ENCODE assay signal across 7 cellular contexts in the genomic region with DNA sequence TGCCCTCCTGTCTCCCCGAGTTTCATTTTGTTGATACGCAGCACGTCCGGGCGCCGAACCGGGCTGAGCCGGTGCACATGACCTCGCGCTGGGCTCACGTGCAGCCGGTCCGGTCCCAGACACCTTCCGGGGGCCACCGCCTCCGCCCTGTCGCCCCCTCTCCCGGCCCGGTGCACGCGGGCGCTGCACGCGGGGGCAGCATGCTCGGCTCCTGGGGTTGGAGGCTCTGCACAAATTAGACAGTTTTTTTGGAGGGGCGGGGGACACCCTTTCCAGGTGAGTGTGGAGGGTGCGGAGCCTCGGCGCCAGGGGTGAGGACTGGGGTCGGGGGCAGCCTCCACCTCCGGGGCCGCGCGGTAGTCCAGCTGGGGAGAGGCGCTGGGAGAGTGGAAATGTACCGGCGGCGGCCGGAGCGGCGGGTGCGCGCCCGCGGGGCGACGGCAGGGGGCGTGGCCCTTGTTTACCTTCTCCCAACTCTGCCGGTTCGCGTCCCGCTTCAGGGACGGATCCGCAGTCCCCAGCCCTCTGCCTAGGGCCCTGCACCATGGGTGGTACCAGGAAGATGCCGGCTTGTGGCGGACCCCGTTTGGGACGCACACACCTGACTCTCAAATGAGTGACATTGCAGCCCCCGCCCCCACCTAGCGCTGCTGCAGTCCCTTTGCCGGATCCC. TPM values are rescaled to one million over a fixed set of nuclear protein-coding genes. Genes with fewer than 3 reads are reported as not detected.
DNase-seq lines count a peak whose midpoint lies in the region; ATAC-seq and TF ChIP-seq lines count a peak whose summit lies in the region.

No MANE protein-coding gene starts in this region.

- peak overlapping the region; percentile 85 for H3K4me3 Mint-ChIP-seq in WTC11

- no peak; the same call in 1 of the 2 replicates for ATAC-seq in WTC11

- H3K36me3 Mint-ChIP-seq in WTC11 = no peaks in the 10 kb centered on the region

- no peaks in the 10 kb centered on the region for H3K27me3 Mint-ChIP-seq in WTC11 (ENCODE audit: low read depth)

- H3K4me1 ChIP-seq in HEK293 (ENCODE audit: control insufficient read depth, insufficient read depth, low read length) = peaks cover 4% of the 10 kb centered on the region

- no peaks in the 10 kb centered on the region for H3K9me3 ChIP-seq in HEK293 (ENCODE audit: control insufficient read depth, insufficient read depth, low read depth, low read length)

- H3K9me3 Mint-ChIP-seq in WTC11 = no peaks in the 10 kb centered on the region

- CTCF ChIA-PET in HEK293 (lab: Yijun Ruan, JAX) = interaction anchor here (0.6 to 2.6 kb wide), 17 partner anchors 20 to 168 kb away, joined by 3 to 17 read pairs (median 4); a partner anchor contains a TSS
- CTCF ChIA-PET in WTC11 (lab: Charles Lee) = interaction anchor here (0.6 to 6.6 kb wide), 34 partner anchors 10 to 397 kb away, joined by 3 to 54 read pairs (median 6); a partner anchor contains a TSS

- TF ChIP-seq CTCF in GM12864 (IDR thresholded peaks at IDR 0.05; ENCODE audit: low read depth, low read length, missing control alignments) = peak; percentile 39
- peak; percentile 92 for TF ChIP-seq CTCF in HEK293 (tag by site-specific recombination; IDR thresholded peaks at IDR 0.05)
- TF ChIP-seq CTCF in WTC11 (IDR thresholded peaks at IDR 0.05) = peak; percentile 46
- TF ChIP-seq CTCF in choroid plexus epithelial cell (conservative IDR thresholded peaks at IDR 0.05; ENCODE audit: low read depth, low read length) = peak; percentile 23

- peak overlapping the region; percentile 91; the same call in 1 of the 2 replicates for H3K27ac Mint-ChIP-seq in WTC11

- H3K36me3 ChIP-seq in HEK293 (ENCODE audit: control insufficient read depth in 2 of 2, insufficient read depth in 1 of 2, low read length in 2 of 2) = no peaks in the 10 kb centered on the region

- H3K4me3 ChIP-seq in GM12864 (ENCODE audit: low read depth, low read length) = peak overlapping the region; percentile 90
- peak overlapping the region; percentile 69 for H3K4me3 ChIP-seq in HEK293 (ENCODE audit: low read depth, low read length)
- peak overlapping the region; percentile 86 for H3K4me3 ChIP-seq in choroid plexus epithelial cell (ENCODE audit: low read depth, low read length)

- POLR2A ChIA-PET in HEK293 (lab: Yijun Ruan, JAX) (interaction anchor here (0.6 to 5.6 kb wide), 8 partner anchors 15 to 380 kb away, joined by 3 to 39 read pairs (median 8); a partner anchor contains a TSS), WTC11 (lab: Charles Lee) (interaction anchor here (0.9 to 5.8 kb wide), 12 partner anchors 13 to 155 kb away, joined by 4 to 58 read pairs (median 6); a partner anchor contains a TSS)

- no peak for DNase-seq in GM12864 (ENCODE audit: low read depth)
- peak; percentile 83 for DNase-seq in NAMALWA (ENCODE audit: low spot score)
- peak; percentile 88 for DNase-seq in WTC11 (ENCODE audit: low spot score)
- DNase-seq in choroid plexus epithelial cell (ENCODE audit: low read depth) = peak; percentile 73
- peak; percentile 72 for DNase-seq in left kidney (ENCODE audit: low read depth, low spot score)
- DNase-seq in stimulated activated CD4-positive, alpha-beta T cell treated with anti-CD3 and anti-CD28 coated beads, Interleukin-1b, Interleukin-23, amount 100 ng/mL, for 48 hours = peak; percentile 86

- peaks cover 51% of the 10 kb centered on the region for H3K4me1 Mint-ChIP-seq in WTC11

- H3K27ac ChIP-seq in HEK293 (ENCODE audit: extremely low read depth, low read depth, low read length) = peak overlapping the region; percentile 65; the same call in 1 of the 2 replicates

TF ChIP-seq in HEK293, 187 proteins besides CTCF, POLR2A, EP300 and RAD21 (continues in another document):
- no peak for TF ChIP-seq ZNF394 (tag by site-specific recombination; IDR thresholded peaks at IDR 0.05; ENCODE audit: borderline replicate concordance)
- TF ChIP-seq ZNF76 (tag by site-specific recombination; IDR thresholded peaks at IDR 0.05; ENCODE audit: borderline replicate concordance, low read depth) = peak; percentile 28; the same call in 1 of the 2 replicates
- TF ChIP-seq ZNF654 (tag by site-specific recombination; IDR thresholded peaks at IDR 0.05; ENCODE audit: low read depth) = no peak
- TF ChIP-seq ZSCAN16 (tag by site-specific recombination; IDR thresholded peaks at IDR 0.05) = no peak; the same call in 1 of the 2 replicates
- TF ChIP-seq ZBTB8A (tag by site-specific recombination; IDR thresholded peaks at IDR 0.05) = peak; percentile 92
- no peak for TF ChIP-seq ZNF266 (tag by site-specific recombination; IDR thresholded peaks at IDR 0.05; ENCODE audit: low read depth)
- no peak for TF ChIP-seq PRDM1 (tag by site-specific recombination; IDR thresholded peaks at IDR 0.05)
- TF ChIP-seq ZNF600 (tag by site-specific recombination; IDR thresholded peaks at IDR 0.05) = no peak
- no peak for TF ChIP-seq TRIM28 (IDR thresholded peaks at IDR 0.05; ENCODE audit: borderline replicate concordance, low read length)
- no peak for TF ChIP-seq ZNF596 (tag by site-specific recombination; IDR thresholded peaks at IDR 0.05)
- no peak for TF ChIP-seq ZNF37A (tag by site-specific recombination; IDR thresholded peaks at IDR 0.05)
- no peak for TF ChIP-seq ZNF670 (tag by site-specific recombination; IDR thresholded peaks at IDR 0.05; ENCODE audit: low read depth)
- peak; percentile 99 for TF ChIP-seq KLF9 (tag by site-specific recombination; IDR thresholded peaks at IDR 0.05; ENCODE audit: low read depth)
- TF ChIP-seq, protein P1, sequence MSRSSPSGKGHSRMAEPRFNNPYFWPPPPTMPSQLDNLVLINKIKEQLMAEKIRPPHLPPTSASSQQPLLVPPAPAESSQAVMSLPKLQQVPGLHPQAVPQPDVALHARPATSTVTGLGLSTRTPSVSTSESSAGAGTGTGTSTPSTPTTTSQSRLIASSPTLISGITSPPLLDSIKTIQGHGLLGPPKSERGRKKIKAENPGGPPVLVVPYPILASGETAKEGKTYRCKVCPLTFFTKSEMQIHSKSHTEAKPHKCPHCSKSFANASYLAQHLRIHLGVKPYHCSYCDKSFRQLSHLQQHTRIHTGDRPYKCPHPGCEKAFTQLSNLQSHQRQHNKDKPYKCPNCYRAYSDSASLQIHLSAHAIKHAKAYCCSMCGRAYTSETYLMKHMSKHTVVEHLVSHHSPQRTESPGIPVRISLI (tag by site-specific recombination; IDR thresholded peaks at IDR 0.05) = no peak
- TF ChIP-seq ZNF677 (tag by site-specific recombination; IDR thresholded peaks at IDR 0.05) = 0 out of 2 replicates have a peak, but pooled peaks have one; percentile 29
- TF ChIP-seq IKZF3 (tag by site-specific recombination; IDR thresholded peaks at IDR 0.05) = no peak

TF ChIP-seq in WTC11, 78 proteins besides CTCF, POLR2A, EP300 and RAD21 (continues in another document):
- no peak for TF ChIP-seq NR2C2 (CRISPR knock-in tag; IDR thresholded peaks at IDR 0.05)
- TF ChIP-seq MYBL2 (CRISPR knock-in tag; IDR thresholded peaks at IDR 0.05) = 0 out of 2 replicates have a peak, but pooled peaks have one; percentile 28
- TF ChIP-seq NFATC4 (CRISPR knock-in tag; IDR thresholded peaks at IDR 0.05) = no peak
- TF ChIP-seq GTF2I (CRISPR knock-in tag; conservative IDR thresholded peaks at IDR 0.05) = no peak
- no peak for TF ChIP-seq EMX1 (CRISPR knock-in tag; IDR thresholded peaks at IDR 0.05)
- TF ChIP-seq, protein P2, sequence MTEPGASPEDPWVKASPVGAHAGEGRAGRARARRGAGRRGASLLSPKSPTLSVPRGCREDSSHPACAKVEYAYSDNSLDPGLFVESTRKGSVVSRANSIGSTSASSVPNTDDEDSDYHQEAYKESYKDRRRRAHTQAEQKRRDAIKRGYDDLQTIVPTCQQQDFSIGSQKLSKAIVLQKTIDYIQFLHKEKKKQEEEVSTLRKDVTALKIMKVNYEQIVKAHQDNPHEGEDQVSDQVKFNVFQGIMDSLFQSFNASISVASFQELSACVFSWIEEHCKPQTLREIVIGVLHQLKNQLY (CRISPR knock-in tag; IDR thresholded peaks at IDR 0.05) = no peak
- TF ChIP-seq JUN (CRISPR knock-in tag; IDR thresholded peaks at IDR 0.05) = no peak
- TF ChIP-seq PRRX2 (CRISPR knock-in tag; IDR thresholded peaks at IDR 0.05) = no peak
- no peak for TF ChIP-seq IRF2 (CRISPR knock-in tag; IDR thresholded peaks at IDR 0.05; ENCODE audit: borderline replicate concordance, low read depth)
- TF ChIP-seq, protein P3, sequence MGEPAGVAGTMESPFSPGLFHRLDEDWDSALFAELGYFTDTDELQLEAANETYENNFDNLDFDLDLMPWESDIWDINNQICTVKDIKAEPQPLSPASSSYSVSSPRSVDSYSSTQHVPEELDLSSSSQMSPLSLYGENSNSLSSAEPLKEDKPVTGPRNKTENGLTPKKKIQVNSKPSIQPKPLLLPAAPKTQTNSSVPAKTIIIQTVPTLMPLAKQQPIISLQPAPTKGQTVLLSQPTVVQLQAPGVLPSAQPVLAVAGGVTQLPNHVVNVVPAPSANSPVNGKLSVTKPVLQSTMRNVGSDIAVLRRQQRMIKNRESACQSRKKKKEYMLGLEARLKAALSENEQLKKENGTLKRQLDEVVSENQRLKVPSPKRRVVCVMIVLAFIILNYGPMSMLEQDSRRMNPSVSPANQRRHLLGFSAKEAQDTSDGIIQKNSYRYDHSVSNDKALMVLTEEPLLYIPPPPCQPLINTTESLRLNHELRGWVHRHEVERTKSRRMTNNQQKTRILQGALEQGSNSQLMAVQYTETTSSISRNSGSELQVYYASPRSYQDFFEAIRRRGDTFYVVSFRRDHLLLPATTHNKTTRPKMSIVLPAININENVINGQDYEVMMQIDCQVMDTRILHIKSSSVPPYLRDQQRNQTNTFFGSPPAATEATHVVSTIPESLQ (CRISPR knock-in tag; IDR thresholded peaks at IDR 0.05) = no peak
- TF ChIP-seq, protein P4, sequence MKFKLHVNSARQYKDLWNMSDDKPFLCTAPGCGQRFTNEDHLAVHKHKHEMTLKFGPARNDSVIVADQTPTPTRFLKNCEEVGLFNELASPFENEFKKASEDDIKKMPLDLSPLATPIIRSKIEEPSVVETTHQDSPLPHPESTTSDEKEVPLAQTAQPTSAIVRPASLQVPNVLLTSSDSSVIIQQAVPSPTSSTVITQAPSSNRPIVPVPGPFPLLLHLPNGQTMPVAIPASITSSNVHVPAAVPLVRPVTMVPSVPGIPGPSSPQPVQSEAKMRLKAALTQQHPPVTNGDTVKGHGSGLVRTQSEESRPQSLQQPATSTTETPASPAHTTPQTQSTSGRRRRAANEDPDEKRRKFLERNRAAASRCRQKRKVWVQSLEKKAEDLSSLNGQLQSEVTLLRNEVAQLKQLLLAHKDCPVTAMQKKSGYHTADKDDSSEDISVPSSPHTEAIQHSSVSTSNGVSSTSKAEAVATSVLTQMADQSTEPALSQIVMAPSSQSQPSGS (CRISPR knock-in tag; IDR thresholded peaks at IDR 0.05; ENCODE audit: borderline replicate concordance, low read depth) = no peak
- TF ChIP-seq ZBTB21 (CRISPR knock-in tag; IDR thresholded peaks at IDR 0.05; ENCODE audit: borderline replicate concordance) = no peak
- no peak for TF ChIP-seq TCF7 (CRISPR knock-in tag; IDR thresholded peaks at IDR 0.05; ENCODE audit: low read depth)

RNA-seq across cellular contexts. Expression of a gene that starts 1.1 kb away (rescaled TPM):
- 39.4 to 46.2 TPM (median 40.8 TPM) in 3 replicates for total RNA-seq in WTC11 (2021)

Comparison
In these comparisons a context has a peak if more than half of its experiments do, and no peak if none do; other contexts are left out.
1. CTCF ChIP-seq: peak in every context shown above with its lines; median percentile 92 in HEK293; 46 in WTC11; 39 in GM12864; 23 in choroid plexus epithelial cell.